16 cellular contexts compared by ENCODE assay signal in genomic region chr5:169828385-169828784, GRCh38.
DNase-seq lines count a peak whose midpoint lies in the region; ATAC-seq and TF ChIP-seq lines count a peak whose summit lies in the region.
"Had no signal": no experiment of that assay in that cellular context is flagged by ENCODE, and none has a peak within 500 bp of the region (broad histone marks: within the 10 kb centered on the region; RNA-seq: fewer than 3 reads in every experiment).

No MANE protein-coding gene starts in this region.

- H3K4me1 ChIP-seq in A673 (ENCODE audit: insufficient read depth, low read length, poor library complexity, severe bottlenecking) = no peaks in the 10 kb centered on the region
- H3K4me1 ChIP-seq in mucosa of descending colon (ENCODE audit: low read depth) = no peaks in the 10 kb centered on the region
- H3K4me1 ChIP-seq: uterus had no signal

- no peaks in the 10 kb centered on the region for H3K27me3 Mint-ChIP-seq in activated T-helper 17 cell treated with anti-CD3 and anti-CD28 coated beads, Interleukin-2, amount 50 U/mL, for 72 hours

- intact Hi-C loops in A673 (cut with micrococcal nuclease; ENCODE audit: unreplicated experiment) = no loop called here
- intact Hi-C loops in mucosa of descending colon (cut with DNase I, micrococcal nuclease) = no loop called here

- H3K27me3 ChIP-seq in A673 (replicated peaks; ENCODE audit: insufficient read depth, low read depth, low read length, poor library complexity) = no peaks in the 10 kb centered on the region
- H3K27me3 ChIP-seq: uterus had no signal

- CTCF ChIA-PET in A673 (lab: Charles Lee) = no interaction called here

- peak overlapping the region; percentile 20 for H3K27ac Mint-ChIP-seq in activated T-helper 17 cell treated with anti-CD3 and anti-CD28 coated beads, Interleukin-2, amount 50 U/mL, for 72 hours

- no peaks in the 10 kb centered on the region for H3K9me3 Mint-ChIP-seq in activated T-helper 17 cell treated with anti-CD3 and anti-CD28 coated beads, Interleukin-2, amount 50 U/mL, for 72 hours

- no peak overlapping the region for H3K27ac ChIP-seq in A673 (ENCODE audit: low read depth, low read length, poor library complexity, severe bottlenecking)
- H3K27ac ChIP-seq: uterus, VCaP had no signal

- BruUV-seq in A673 (replicated peaks; lab: Mats Ljungman, UMichigan) = no TSS peak

- no peaks in the 10 kb centered on the region for H3K36me3 ChIP-seq in A673 (ENCODE audit: insufficient read depth, low read length, poor library complexity, severe bottlenecking)
- no peaks in the 10 kb centered on the region for H3K36me3 ChIP-seq in mucosa of descending colon (ENCODE audit: low read depth)
- H3K36me3 ChIP-seq: uterus had no signal

- ATAC-seq in GM18873 (IDR thresholded peaks at IDR 0.05; ENCODE audit: low FRiP score, unreplicated experiment) (peak; percentile 44), HG02884 (IDR thresholded peaks at IDR 0.05; ENCODE audit: unreplicated experiment) (peak; percentile 55), mucosa of descending colon (no peak)
- peak; percentile 69 for ATAC-seq in activated T-helper 17 cell treated with anti-CD3 and anti-CD28 coated beads, Interleukin-2, amount 50 U/mL, for 72 hours (replicated peaks)

- H3K4me3 ChIP-seq in A673 (ENCODE audit: low read depth, low read length, poor library complexity, severe bottlenecking) (no peak overlapping the region), mucosa of descending colon (no peak overlapping the region)
- H3K4me3 ChIP-seq: uterus had no signal

- TF ChIP-seq CTCF in A673 (conservative IDR thresholded peaks at IDR 0.05; ENCODE audit: low read depth, low read length) (no peak), mucosa of descending colon (IDR thresholded peaks at IDR 0.05) (no peak)

- POLR2A ChIA-PET in A673 (lab: Charles Lee; ENCODE audit: low non-redundant PET) = no interaction called here

- no peak overlapping the region for H3K4me3 Mint-ChIP-seq in activated T-helper 17 cell treated with anti-CD3 and anti-CD28 coated beads, Interleukin-2, amount 50 U/mL, for 72 hours

- H3K36me3 Mint-ChIP-seq in activated T-helper 17 cell treated with anti-CD3 and anti-CD28 coated beads, Interleukin-2, amount 50 U/mL, for 72 hours (ENCODE audit: low read depth) = peaks cover 47% of the 10 kb centered on the region

- H3K9me3 ChIP-seq in A673 (ENCODE audit: low read depth, low read length, poor library complexity, severe bottlenecking) = no peaks in the 10 kb centered on the region
- H3K9me3 ChIP-seq in mucosa of descending colon = no peaks in the 10 kb centered on the region
- H3K9me3 ChIP-seq: uterus had no signal

- DNase-seq in A673 (ENCODE audit: low spot score) (peak; percentile 14), germinal center (ENCODE audit: low spot score) (no peak), NAMALWA (ENCODE audit: low spot score) (no peak), mucosa of descending colon (no peak), cortex of kidney (lab: John Stamatoyannopoulos, UW) (no peak)
- DNase-seq: activated CD8-positive, alpha-beta memory T cell treated with anti-CD3 and anti-CD28 coated beads, Interleukin-2, amount 50 U/mL, for 4 hours; mammary epithelial cell; NCI-H146; NCI-H510A; nucleus accumbens; stimulated activated CD4-positive, alpha-beta T cell treated with anti-CD3 and anti-CD28 coated beads, Interleukin-4, amount 100 ng/mL, for 24 hours; uterus had no signal

- H3K4me1 Mint-ChIP-seq in activated T-helper 17 cell treated with anti-CD3 and anti-CD28 coated beads, Interleukin-2, amount 50 U/mL, for 72 hours = peaks cover 33% of the 10 kb centered on the region
